Comparison of ENCODE assay signal across 9 cellular contexts in the genomic region with DNA sequence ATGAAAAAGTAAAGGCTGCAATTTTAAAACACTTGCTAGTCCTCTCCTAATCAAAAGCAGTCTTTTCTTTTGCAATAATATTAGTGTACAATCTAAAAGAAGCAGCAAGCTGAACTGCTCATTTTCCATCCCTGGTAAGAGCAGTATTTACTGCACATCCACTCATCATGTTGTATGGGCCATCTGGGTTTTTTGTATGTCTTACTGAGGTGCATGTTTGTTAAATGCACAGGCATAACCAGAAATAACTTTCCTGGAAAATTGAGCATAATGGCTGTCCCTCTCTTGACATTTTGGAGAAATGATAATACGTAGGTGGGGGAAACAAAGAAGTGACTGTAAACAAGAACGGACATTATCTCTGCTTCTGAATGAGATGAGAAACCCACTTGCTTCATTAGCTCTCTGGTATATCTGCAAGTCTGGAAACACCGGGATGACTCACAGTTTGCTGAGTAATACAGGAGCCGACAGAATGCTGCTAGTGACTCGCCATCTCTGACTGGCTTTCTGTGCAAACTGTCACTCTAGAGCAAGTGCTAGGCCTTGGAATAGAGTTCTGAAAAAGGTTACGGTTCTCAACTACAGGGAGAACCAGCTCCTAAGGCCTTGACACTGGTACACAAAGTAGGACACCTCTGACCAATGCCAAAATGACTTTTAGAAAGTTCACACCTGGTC.
A peak's percentile ranks its signal among the peaks of the same experiment; 100 is the strongest.
DNase-seq lines count a peak whose midpoint lies in the region; ATAC-seq and TF ChIP-seq lines count a peak whose summit lies in the region.
"Had no signal": no experiment of that assay in that cellular context is flagged by ENCODE, and none has a peak within 500 bp of the region (broad histone marks: within the 10 kb centered on the region; RNA-seq: fewer than 3 reads in every experiment).

No MANE protein-coding gene starts in this region.

- no peak overlapping the region for H3K27ac ChIP-seq in testis
- H3K27ac ChIP-seq: heart left ventricle had no signal

- no peaks in the 10 kb centered on the region for H3K9me3 ChIP-seq in testis
- H3K9me3 ChIP-seq: heart left ventricle had no signal

- in situ Hi-C loops in astrocyte of the spinal cord (cut with HindIII; ENCODE audit: low sequenced_read_pairs) = no loop called here

- TF ChIP-seq POLR2A in testis (IDR thresholded peaks at IDR 0.05) = no peak

- no peaks in the 10 kb centered on the region for H3K27me3 ChIP-seq in testis

- no peaks in the 10 kb centered on the region for H3K36me3 ChIP-seq in testis (ENCODE audit: low read depth, missing control alignments)
- H3K36me3 ChIP-seq: heart left ventricle had no signal

- peak; percentile 49 for ATAC-seq in GM21786 (IDR thresholded peaks at IDR 0.05; ENCODE audit: unreplicated experiment)

- DNase-seq in DMS53 (lab: John Stamatoyannopoulos, UW) = peak; percentile 75
- DNase-seq in NK-92 (lab: John Stamatoyannopoulos, UW; ENCODE audit: unreplicated experiment) = peak; percentile 0
- DNase-seq in astrocyte of the spinal cord (ENCODE audit: low read depth, low spot score) = peak; percentile 57
- peak; percentile 44 to 61 for DNase-seq in stimulated activated CD4-positive, alpha-beta T cell treated with anti-CD3 and anti-CD28 coated beads, Interleukin-15, amount 100 ng/mL, for 48 hours (ENCODE audit: low read depth in 2 of 2)
- no peak for DNase-seq in testis
- no peak for DNase-seq in NCI-H2171 treated with DMSO at 0.1 percent for 48 hours (lab: John Stamatoyannopoulos, UW)
- DNase-seq in activated gamma-delta T cell (lab: John Stamatoyannopoulos, UW) = no peak
- DNase-seq: heart left ventricle had no signal

- no peak for TF ChIP-seq CTCF in astrocyte of the spinal cord (IDR thresholded peaks at IDR 0.05; ENCODE audit: low read depth, low read length)
- TF ChIP-seq CTCF in testis (IDR thresholded peaks at IDR 0.05) = no peak

- WGBS in testis, 2 donors = 41 to 73% methylated on average over 4 to 6 of the region's 6 CpGs

- no peak overlapping the region for H3K4me3 ChIP-seq in astrocyte of the spinal cord (ENCODE audit: low read depth, low read length)
- H3K4me3 ChIP-seq in testis = no peak overlapping the region
- H3K4me3 ChIP-seq: heart left ventricle had no signal

- H3K4me1 ChIP-seq in testis = peaks cover 12% of the 10 kb centered on the region

- intact Hi-C loops in testis (cut with DNase I; ENCODE audit: low total_unique reads) = no loop called here

Comparison
In these comparisons a context has a peak if more than half of its experiments do, and no peak if none do; other contexts are left out.
1. DNase-seq: peak in DMS53 (single experiment), NK-92 (single experiment), astrocyte of the spinal cord (single experiment) and stimulated activated CD4-positive, alpha-beta T cell treated with anti-CD3 and anti-CD28 coated beads, Interleukin-15, amount 100 ng/mL, for 48 hours (2 of 2); none in testis (single experiment), NCI-H2171 treated with DMSO at 0.1 percent for 48 hours (single experiment) and activated gamma-delta T cell (single experiment).